ENCODE assay signal across 1 cellular context in the genomic region with DNA sequence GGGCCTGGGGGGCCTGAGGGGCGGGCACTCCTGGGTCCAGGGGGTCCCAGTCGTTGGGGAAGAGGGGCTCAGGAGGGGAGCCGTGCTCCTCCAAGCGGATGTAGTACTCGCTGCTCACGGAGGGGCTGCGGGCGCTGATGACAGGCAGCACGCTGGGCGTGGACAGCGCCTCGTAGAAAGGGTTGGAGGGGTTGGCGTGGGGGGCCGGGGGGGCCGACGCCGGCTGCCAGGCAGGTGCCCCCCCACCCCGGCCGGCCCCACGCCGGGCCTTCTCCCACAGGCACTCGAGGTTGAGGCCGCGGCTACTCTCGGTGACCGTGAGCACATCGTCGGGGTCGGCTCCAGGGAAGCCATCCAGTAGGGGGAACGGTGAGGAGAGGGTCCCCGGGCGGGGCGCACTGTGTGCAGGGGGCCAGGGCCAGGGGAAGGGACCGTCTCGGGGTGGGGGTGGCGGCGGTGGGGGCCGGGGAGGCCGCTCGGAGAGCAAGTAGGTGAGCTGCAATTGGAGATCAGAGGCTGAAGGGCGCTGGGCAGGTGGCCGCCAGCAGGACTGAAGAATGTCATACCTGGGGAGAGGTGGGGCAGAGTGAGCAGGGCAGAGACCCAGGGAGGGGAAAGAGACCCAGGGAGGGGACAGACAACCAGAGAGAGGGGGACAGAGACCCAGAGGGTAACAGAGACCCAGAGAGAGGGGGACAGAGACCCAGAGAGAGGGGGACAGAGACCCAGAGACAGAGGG.
TF ChIP-seq lines count a peak whose summit lies in the region.

No MANE protein-coding gene starts in this region.

TF ChIP-seq in HepG2, 621 proteins besides CTCF, POLR2A, EP300 and RAD21:
- TF ChIP-seq, protein P1, sequence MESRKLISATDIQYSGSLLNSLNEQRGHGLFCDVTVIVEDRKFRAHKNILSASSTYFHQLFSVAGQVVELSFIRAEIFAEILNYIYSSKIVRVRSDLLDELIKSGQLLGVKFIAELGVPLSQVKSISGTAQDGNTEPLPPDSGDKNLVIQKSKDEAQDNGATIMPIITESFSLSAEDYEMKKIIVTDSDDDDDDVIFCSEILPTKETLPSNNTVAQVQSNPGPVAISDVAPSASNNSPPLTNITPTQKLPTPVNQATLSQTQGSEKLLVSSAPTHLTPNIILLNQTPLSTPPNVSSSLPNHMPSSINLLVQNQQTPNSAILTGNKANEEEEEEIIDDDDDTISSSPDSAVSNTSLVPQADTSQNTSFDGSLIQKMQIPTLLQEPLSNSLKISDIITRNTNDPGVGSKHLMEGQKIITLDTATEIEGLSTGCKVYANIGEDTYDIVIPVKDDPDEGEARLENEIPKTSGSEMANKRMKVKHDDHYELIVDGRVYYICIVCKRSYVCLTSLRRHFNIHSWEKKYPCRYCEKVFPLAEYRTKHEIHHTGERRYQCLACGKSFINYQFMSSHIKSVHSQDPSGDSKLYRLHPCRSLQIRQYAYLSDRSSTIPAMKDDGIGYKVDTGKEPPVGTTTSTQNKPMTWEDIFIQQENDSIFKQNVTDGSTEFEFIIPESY (CRISPR knock-in tag; IDR thresholded peaks at IDR 0.05): peak; percentile 68; the same call in 1 of the 2 replicates
- TF ChIP-seq ZNF501 (CRISPR knock-in tag; IDR thresholded peaks at IDR 0.05): no peak
- TF ChIP-seq, protein P2, sequence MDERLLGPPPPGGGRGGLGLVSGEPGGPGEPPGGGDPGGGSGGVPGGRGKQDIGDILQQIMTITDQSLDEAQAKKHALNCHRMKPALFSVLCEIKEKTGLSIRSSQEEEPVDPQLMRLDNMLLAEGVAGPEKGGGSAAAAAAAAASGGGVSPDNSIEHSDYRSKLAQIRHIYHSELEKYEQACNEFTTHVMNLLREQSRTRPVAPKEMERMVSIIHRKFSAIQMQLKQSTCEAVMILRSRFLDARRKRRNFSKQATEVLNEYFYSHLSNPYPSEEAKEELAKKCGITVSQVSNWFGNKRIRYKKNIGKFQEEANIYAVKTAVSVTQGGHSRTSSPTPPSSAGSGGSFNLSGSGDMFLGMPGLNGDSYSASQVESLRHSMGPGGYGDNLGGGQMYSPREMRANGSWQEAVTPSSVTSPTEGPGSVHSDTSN (CRISPR knock-in tag; IDR thresholded peaks at IDR 0.05): no peak
- TF ChIP-seq, protein P3, sequence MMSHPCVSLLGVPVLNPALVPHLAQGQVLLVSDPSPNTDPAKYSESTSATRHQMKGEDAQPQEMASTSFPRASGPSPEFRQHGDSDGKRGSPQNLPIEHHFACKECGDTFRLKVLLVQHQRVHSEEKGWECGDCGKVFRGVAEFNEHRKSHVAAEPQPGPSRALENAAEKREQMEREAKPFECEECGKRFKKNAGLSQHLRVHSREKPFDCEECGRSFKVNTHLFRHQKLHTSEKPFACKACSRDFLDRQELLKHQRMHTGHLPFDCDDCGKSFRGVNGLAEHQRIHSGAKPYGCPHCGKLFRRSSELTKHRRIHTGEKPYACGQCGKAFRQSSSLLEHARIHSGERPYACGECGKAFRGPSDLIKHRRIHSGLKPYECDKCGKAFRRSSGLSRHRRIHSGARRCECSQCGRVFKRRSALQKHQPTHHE (CRISPR knock-in tag; IDR thresholded peaks at IDR 0.05; ENCODE audit: borderline replicate concordance): no peak
- TF ChIP-seq ZNF75D (CRISPR knock-in tag; IDR thresholded peaks at IDR 0.05; ENCODE audit: borderline replicate concordance): no peak
- no peak for TF ChIP-seq ZFP41 (CRISPR knock-in tag; IDR thresholded peaks at IDR 0.05; ENCODE audit: borderline replicate concordance)
